24 cellular contexts compared by ENCODE assay signal in genomic region chr5:146331257-146331822, GRCh38. TPM values are rescaled to one million over a fixed set of nuclear protein-coding genes. Genes with fewer than 3 reads are reported as not detected.
"Had no signal": no experiment of that assay in that cellular context is flagged by ENCODE, and none has a peak within 500 bp of the region (broad histone marks: within the 10 kb centered on the region; RNA-seq: fewer than 3 reads in every experiment).

No MANE protein-coding gene starts in this region.

- H3K36me3 ChIP-seq: neutrophil, pancreas, upper lobe of left lung had no signal

- H3K4me3 Mint-ChIP-seq: activated CD4-positive, alpha-beta memory T cell treated with anti-CD3 and anti-CD28 coated beads, Interleukin-2, amount 10 ng/mL, durations not matched to agents 7 days and 5 days; activated naive CD4-positive, alpha-beta T cell treated with anti-CD3 and anti-CD28 coated beads, Interleukin-2, amount 10 ng/mL, durations not matched to agents 7 days and 5 days; natural killer cell; T-helper 1 cell treated with Interleukin-12 subunit alpha and Interleukin-12 subunit beta and Interleukin-4 antibody, amounts not matched to agents 30 μg/mL and 1 μg/mL, for 36 hours had no signal

- H3K27ac ChIP-seq: neutrophil, pancreas, psoas muscle, upper lobe of left lung had no signal

- H3K9me3 Mint-ChIP-seq: activated CD4-positive, alpha-beta memory T cell treated with anti-CD3 and anti-CD28 coated beads, Interleukin-2, amount 10 ng/mL, durations not matched to agents 7 days and 5 days; activated naive CD4-positive, alpha-beta T cell treated with anti-CD3 and anti-CD28 coated beads, Interleukin-2, amount 10 ng/mL, durations not matched to agents 7 days and 5 days; natural killer cell; T-helper 1 cell treated with Interleukin-12 subunit alpha and Interleukin-12 subunit beta and Interleukin-4 antibody, amounts not matched to agents 30 μg/mL and 1 μg/mL, for 36 hours had no signal

- H3K4me3 ChIP-seq: pancreas, psoas muscle, upper lobe of left lung had no signal

- H3K9me3 ChIP-seq: neutrophil, pancreas, psoas muscle, upper lobe of left lung had no signal

- ATAC-seq: left ventricle myocardium superior; natural killer cell; pancreas; psoas muscle; right cardiac atrium; stimulated activated naive CD8-positive, alpha-beta T cell treated with anti-CD3 and anti-CD28 coated beads, Interleukin-15, Interleukin-2, amounts not matched to agents 100 U/mL and 50 U/mL, for 24 hours had no signal

- H3K4me1 ChIP-seq: pancreas, psoas muscle, upper lobe of left lung had no signal

- H3K4me1 Mint-ChIP-seq: activated CD4-positive, alpha-beta memory T cell treated with anti-CD3 and anti-CD28 coated beads, Interleukin-2, amount 10 ng/mL, durations not matched to agents 7 days and 5 days; activated naive CD4-positive, alpha-beta T cell treated with anti-CD3 and anti-CD28 coated beads, Interleukin-2, amount 10 ng/mL, durations not matched to agents 7 days and 5 days; natural killer cell had no signal

- H3K36me3 Mint-ChIP-seq: activated naive CD4-positive, alpha-beta T cell treated with anti-CD3 and anti-CD28 coated beads, Interleukin-2, amount 10 ng/mL, durations not matched to agents 7 days and 5 days; natural killer cell had no signal

- H3K27ac Mint-ChIP-seq: activated CD4-positive, alpha-beta memory T cell treated with anti-CD3 and anti-CD28 coated beads, Interleukin-2, amount 10 ng/mL, durations not matched to agents 7 days and 5 days; activated naive CD4-positive, alpha-beta T cell treated with anti-CD3 and anti-CD28 coated beads, Interleukin-2, amount 10 ng/mL, durations not matched to agents 7 days and 5 days; natural killer cell; T-helper 1 cell treated with Interleukin-12 subunit alpha and Interleukin-12 subunit beta and Interleukin-4 antibody, amounts not matched to agents 30 μg/mL and 1 μg/mL, for 36 hours had no signal

- DNase-seq: activated CD4-positive, alpha-beta memory T cell treated with anti-CD3 and anti-CD28 coated beads, Interleukin-2, amount 10 ng/mL, durations not matched to agents 7 days and 5 days; activated CD4-positive, alpha-beta T cell treated with anti-CD3 and anti-CD28 coated beads for 48 hours; activated CD4-positive, CD25-positive, alpha-beta regulatory T cell; activated effector memory CD4-positive, alpha-beta T cell treated with anti-CD3 and anti-CD28 coated beads, Interleukin-2, amount 50 U/mL, for 16 hours; activated naive CD4-positive, alpha-beta T cell treated with anti-CD3 and anti-CD28 coated beads, Interleukin-2, amount 10 ng/mL, durations not matched to agents 7 days and 5 days; amygdala; cortex of kidney; left ventricle myocardium superior; mammary epithelial cell; midbrain; natural killer cell; pancreas; psoas muscle; right cardiac atrium; stimulated activated CD4-positive, alpha-beta T cell treated with anti-CD3 and anti-CD28 coated beads, Interleukin-12 subunit alpha, Interleukin-12 subunit beta, amount 100 ng/mL, for 4 hours; stimulated activated CD4-positive, alpha-beta T cell treated with anti-CD3 and anti-CD28 coated beads, Interleukin-4, amount 100 ng/mL, for 4 hours; stimulated activated naive CD8-positive, alpha-beta T cell treated with anti-CD3 and anti-CD28 coated beads, Interleukin-15, Interleukin-2, amounts not matched to agents 100 U/mL and 50 U/mL, for 24 hours; T1000 had no signal

RNA-seq across cellular contexts. Expression of gene POU4F3, which starts 7.3 kb away (rescaled TPM):
- total RNA-seq: activated CD4-positive, alpha-beta memory T cell treated with anti-CD3 and anti-CD28 coated beads, Interleukin-2, amount 10 ng/mL, durations not matched to agents 7 days and 5 days; cerebellum; epithelial cell of proximal tubule; fibroblast of villous mesenchyme; left ventricle myocardium superior; mammary epithelial cell; pancreas; psoas muscle had no signal
- polyA plus RNA-seq: pancreas, right cardiac atrium had no signal
